In the genomic region with DNA sequence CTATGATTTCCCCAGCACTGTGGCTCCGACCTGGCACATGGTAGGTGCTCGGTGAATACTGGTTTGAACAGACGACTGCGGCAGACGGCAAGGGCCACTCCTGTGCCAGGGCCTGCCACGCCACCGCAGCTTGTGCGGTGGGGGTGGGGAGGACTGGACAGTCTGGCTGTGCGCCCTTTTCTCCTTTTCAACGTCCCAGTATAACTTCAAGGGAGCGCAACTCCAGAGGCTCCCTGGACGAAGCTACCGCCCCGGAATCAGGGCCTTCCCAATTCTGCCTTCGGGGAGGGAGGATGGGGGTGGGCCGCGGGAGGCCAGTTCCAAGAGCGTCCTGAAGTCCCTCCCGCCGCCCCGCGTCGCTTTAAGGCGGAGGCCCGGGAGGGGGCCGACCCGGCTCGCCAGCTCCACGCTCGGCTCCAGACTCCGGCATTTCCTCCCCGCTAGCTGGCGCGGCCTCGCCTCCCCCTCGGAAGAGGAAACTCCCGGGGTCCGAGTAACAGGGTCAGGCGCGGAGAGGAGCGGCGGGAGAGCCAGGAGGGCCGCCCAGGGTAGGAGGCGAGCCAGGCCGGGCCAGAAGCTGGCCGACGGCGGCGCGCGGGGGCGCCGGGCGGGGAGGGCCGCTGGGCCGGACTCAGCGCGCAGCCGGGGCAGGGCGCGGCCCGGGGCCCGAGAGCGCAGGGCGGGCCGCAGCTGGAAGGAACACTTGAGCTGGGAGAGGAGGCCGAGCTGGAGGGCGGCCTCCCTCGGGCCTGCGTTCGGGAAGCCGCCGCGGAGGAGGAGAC, we compare ENCODE assay signal across 8 cellular contexts. TPM values are rescaled to one million over a fixed set of nuclear protein-coding genes. Genes with fewer than 3 reads are reported as not detected.
DNase-seq lines count a peak whose midpoint lies in the region; ATAC-seq, FAIRE-seq and TF ChIP-seq lines count a peak whose summit lies in the region.

A gene (plus strand): TSS at position 388 of the 782 bp plus-strand sequence. CDS start 498 bp downstream, outside the sequence.

- H3K27me3 ChIP-seq in K562 (ENCODE audit: control insufficient read depth in 2 of 2, insufficient read depth in 2 of 2, low read length in 2 of 2): no peaks in the 10 kb centered on the region

- peak within 1 kb of the TSS; percentile 40; the same call in 1 of the 3 replicates for H3K27ac ChIP-seq in K562 (ENCODE audit: extremely low read depth, low read depth, low read length)

- no peaks in the 10 kb centered on the region for H3K9me1 ChIP-seq in K562 (ENCODE audit: control insufficient read depth, insufficient read depth, low read length)

- H3K4me3 ChIP-seq in K562: peak within 1 kb of the TSS; percentile 47

- no TSS peak for BruUV-seq in K562 (replicated peaks; lab: Mats Ljungman, UMichigan)

- FAIRE-seq in K562 (lab: Jason Lieb, UNC): no peak

- DNase-seq in C1 segment of cervical spinal cord (lab: John Stamatoyannopoulos, UW) (peak in 9 of 14 donors; percentile 27 to 72 (median 45)), NCI-H510A treated with DMSO at 0.1 percent for 48 hours (lab: John Stamatoyannopoulos, UW) (peak; percentile 99), K562 (ENCODE audit: extremely low read depth in 1 of 4, low spot score in 3 of 4) (peak; percentile 66 to 81 (median 76)), hepatic stellate cell (ENCODE audit: low spot score) (peak; percentile 89), pulmonary artery endothelial cell (ENCODE audit: low read depth, low spot score) (peak; percentile 61)

- CTCF ChIA-PET in K562 (lab: Yijun Ruan, JAX; ENCODE audit: low intra/inter-chr PET ratio): no interaction called here

- TF ChIP-seq POLR2A in GM18951 (IDR thresholded peaks at IDR 0.05; ENCODE audit: extremely low read depth, insufficient read depth, insufficient read length) (peak; percentile 61), K562 (conservative IDR thresholded peaks at IDR 0.05) (peak; percentile 62)

- POLR2A ChIA-PET in K562 (lab: Yijun Ruan, JAX): interaction anchor here (0.6 to 1.8 kb wide), 6 partner anchors 10 to 66 kb away, joined by 3 to 7 read pairs (median 3); no protein-coding TSS in a partner anchor

- no peaks in the 10 kb centered on the region for H3K79me2 ChIP-seq in K562 (ENCODE audit: control insufficient read depth, insufficient read depth, low read length)

- H3K36me3 ChIP-seq in K562 (ENCODE audit: control insufficient read depth, insufficient read depth, low read length): no peaks in the 10 kb centered on the region

- H4K20me1 ChIP-seq in K562 (replicated peaks; ENCODE audit: control insufficient read depth, insufficient read depth, low read length): no peaks in the 10 kb centered on the region

- H2AFZ ChIP-seq in K562 (ENCODE audit: low read depth, low read length): peak within 1 kb of the TSS; percentile 90

- intact Hi-C loops in K562 (cut with micrococcal nuclease): no loop called here

- TF ChIP-seq CTCF in K562 (IDR thresholded peaks at IDR 0.05 in 2 of 3, conservative IDR thresholded peaks at IDR 0.05 in 1 of 3; ENCODE audit: insufficient read depth in 2 of 3, low read depth in 1 of 3, low read length in 3 of 3): no peak

- 22% methylated on average over 11 of the region's 74 CpGs for WGBS in K562 (ENCODE audit: insufficient coverage, low coverage, missing lambda C conversion rate)

- ATAC-seq in K562 (peak; percentile 86), GM21737 (IDR thresholded peaks at IDR 0.05; ENCODE audit: unreplicated experiment) (no peak), GM19324 (IDR thresholded peaks at IDR 0.05; ENCODE audit: low FRiP score, unreplicated experiment) (no peak)

- no peak for TF ChIP-seq EP300 in K562 (IDR thresholded peaks at IDR 0.05; ENCODE audit: low read length)

- H3K4me2 ChIP-seq in K562 (ENCODE audit: insufficient read depth, low read length): peak within 1 kb of the TSS; percentile 65

- peaks cover 20 to 32% of the 10 kb centered on the region in 2 experiments for H3K4me1 ChIP-seq in K562 (replicated peaks in 1 of 2; ENCODE audit: control insufficient read depth in 2 of 2, insufficient read depth in 2 of 2, low read length in 2 of 2)

- H3K9ac ChIP-seq in K562 (ENCODE audit: insufficient read depth in 1 of 2, low read depth in 2 of 2, low read length in 2 of 2): peak within 1 kb of the TSS; percentile 51 to 91; a peak in 3 of 4 replicates

- TF ChIP-seq RAD21 in K562 (CRISPR knock-in tag; conservative IDR thresholded peaks at IDR 0.05 in 1 of 2, IDR thresholded peaks at IDR 0.05 in 1 of 2): no peak

- H3K9me3 ChIP-seq in K562 (replicated peaks; ENCODE audit: control insufficient read depth, insufficient read depth, low read depth, low read length): no peaks in the 10 kb centered on the region

- in situ Hi-C loops in GM18951 (cut with MboI; ENCODE audit: low sequenced_read_pairs, unreplicated experiment) (no loop called here), K562 (cut with MboI) (no loop called here)

TF ChIP-seq in K562, 482 proteins besides CTCF, POLR2A, EP300 and RAD21 (continues in another document):
- TF ChIP-seq RB1 (IDR thresholded peaks at IDR 0.05; ENCODE audit: low read depth) (peak; percentile 49; the same call in 1 of the 2 replicates), ETV1 (tag; conservative IDR thresholded peaks at IDR 0.05; ENCODE audit: low read depth) (no peak), PHF8 (IDR thresholded peaks at IDR 0.05; ENCODE audit: borderline replicate concordance, low read length) (peak; percentile 64; the same call in 1 of the 2 replicates), NONO (IDR thresholded peaks at IDR 0.05; ENCODE audit: low read depth in 2 of 2, low read length in 1 of 2) (0 out of 4 replicates have a peak, but pooled peaks have one; percentile 6 to 13), POLR2G (IDR thresholded peaks at IDR 0.05; ENCODE audit: low read depth, low read length) (peak; percentile 84), ZFP30 (CRISPR knock-in tag; IDR thresholded peaks at IDR 0.05; ENCODE audit: borderline replicate concordance) (no peak), CCNT2 (IDR thresholded peaks at IDR 0.05; ENCODE audit: borderline replicate concordance, extremely low read depth, insufficient read length, low read depth, low read length) (peak; percentile 43), PHF20 (IDR thresholded peaks at IDR 0.05; ENCODE audit: partially characterized antibody) (peak; percentile 45)
- TF ChIP-seq, protein P1, sequence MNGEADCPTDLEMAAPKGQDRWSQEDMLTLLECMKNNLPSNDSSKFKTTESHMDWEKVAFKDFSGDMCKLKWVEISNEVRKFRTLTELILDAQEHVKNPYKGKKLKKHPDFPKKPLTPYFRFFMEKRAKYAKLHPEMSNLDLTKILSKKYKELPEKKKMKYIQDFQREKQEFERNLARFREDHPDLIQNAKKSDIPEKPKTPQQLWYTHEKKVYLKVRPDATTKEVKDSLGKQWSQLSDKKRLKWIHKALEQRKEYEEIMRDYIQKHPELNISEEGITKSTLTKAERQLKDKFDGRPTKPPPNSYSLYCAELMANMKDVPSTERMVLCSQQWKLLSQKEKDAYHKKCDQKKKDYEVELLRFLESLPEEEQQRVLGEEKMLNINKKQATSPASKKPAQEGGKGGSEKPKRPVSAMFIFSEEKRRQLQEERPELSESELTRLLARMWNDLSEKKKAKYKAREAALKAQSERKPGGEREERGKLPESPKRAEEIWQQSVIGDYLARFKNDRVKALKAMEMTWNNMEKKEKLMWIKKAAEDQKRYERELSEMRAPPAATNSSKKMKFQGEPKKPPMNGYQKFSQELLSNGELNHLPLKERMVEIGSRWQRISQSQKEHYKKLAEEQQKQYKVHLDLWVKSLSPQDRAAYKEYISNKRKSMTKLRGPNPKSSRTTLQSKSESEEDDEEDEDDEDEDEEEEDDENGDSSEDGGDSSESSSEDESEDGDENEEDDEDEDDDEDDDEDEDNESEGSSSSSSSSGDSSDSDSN (IDR thresholded peaks at IDR 0.05; ENCODE audit: borderline replicate concordance in 1 of 2, low read depth in 2 of 2, low read length in 2 of 2): peak in 1 of 2 experiments; percentile 91; a peak in 2 of 4 replicates
- TF ChIP-seq, protein P2, sequence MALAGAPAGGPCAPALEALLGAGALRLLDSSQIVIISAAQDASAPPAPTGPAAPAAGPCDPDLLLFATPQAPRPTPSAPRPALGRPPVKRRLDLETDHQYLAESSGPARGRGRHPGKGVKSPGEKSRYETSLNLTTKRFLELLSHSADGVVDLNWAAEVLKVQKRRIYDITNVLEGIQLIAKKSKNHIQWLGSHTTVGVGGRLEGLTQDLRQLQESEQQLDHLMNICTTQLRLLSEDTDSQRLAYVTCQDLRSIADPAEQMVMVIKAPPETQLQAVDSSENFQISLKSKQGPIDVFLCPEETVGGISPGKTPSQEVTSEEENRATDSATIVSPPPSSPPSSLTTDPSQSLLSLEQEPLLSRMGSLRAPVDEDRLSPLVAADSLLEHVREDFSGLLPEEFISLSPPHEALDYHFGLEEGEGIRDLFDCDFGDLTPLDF (CRISPR knock-in tag; IDR thresholded peaks at IDR 0.05): no peak

RNA-seq across cellular contexts. Expression of the gene that starts here (rescaled TPM):
- 1.7 and 2.8 TPM in 2 replicates for total RNA-seq in K562 (2011; cell fraction: chromatin; rRNA removed; ENCODE audit: low replicate concordance)
- 2.4 and 2.8 TPM in 2 replicates for total RNA-seq in K562 (2011; cell fraction: nucleolus; rRNA removed)
- 2.9 and 4.4 TPM in 2 replicates for total RNA-seq in K562 (2011; cell fraction: nucleoplasm; rRNA removed)
- total RNA-seq in K562 (2014; rRNA removed): 0.64 and 1.4 TPM in 2 replicates
- total RNA-seq in K562 (2014; rRNA removed; fragmentation: Illumina TruSeq; extraction: Trizol): 0.76 and 0.80 TPM in 2 replicates
- 0.58 and 0.75 TPM in 2 replicates for total RNA-seq in K562 (2015; rRNA removed; fragmentation: Illumina TruSeq; extraction: Trizol)
- total RNA-seq in K562 (2021): 2.1 and 2.2 TPM in 2 replicates
- polyA plus RNA-seq in K562 (2011; rRNA removed): 0.65 and 0.77 TPM in 2 replicates
- 0.65 and 1.1 TPM in 2 replicates for polyA plus RNA-seq in K562 (2011; cell fraction: cytosol; rRNA removed)
- 0.66 and 1.5 TPM in 2 replicates for polyA plus RNA-seq in K562 (2011; cell fraction: nucleus; rRNA removed)
- 0.74 and 1.3 TPM in 2 replicates for polyA plus RNA-seq in K562 (2012)
- 0.48 and 0.54 TPM in 2 replicates for polyA plus RNA-seq in K562 (2014; fragmentation: Illumina TruSeq; extraction: Trizol)
- under 1 TPM; 0.04 to 0.11 TPM for polyA plus RNA-seq in K562 (2014; fragmentation: Nextera tagmentation; extraction: Ambion mirVana)
- polyA plus RNA-seq in K562 (2014; rRNA removed): 0.45 and 1.3 TPM in 2 replicates
- 1.0 and 1.2 TPM in 2 replicates for polyA minus RNA-seq in K562 (2011; rRNA and poly(A)+ RNA removed)
- 1.2 and 1.8 TPM in 2 replicates for polyA minus RNA-seq in K562 (2011; cell fraction: cytosol; rRNA and poly(A)+ RNA removed)
- 1.2 and 1.8 TPM in 2 replicates for polyA minus RNA-seq in K562 (2011; cell fraction: nucleus; rRNA and poly(A)+ RNA removed)
- total RNA-seq in pulmonary artery endothelial cell: 30.0 and 40.8 TPM in 2 replicates

Comparison
In these comparisons a context has a peak if more than half of its experiments do, and no peak if none do; other contexts are left out.
1. DNase-seq: peak in every context shown above with its lines; median percentile 99 in NCI-H510A treated with DMSO at 0.1 percent for 48 hours; 89 in hepatic stellate cell; 76 in K562; 61 in pulmonary artery endothelial cell; 45 in C1 segment of cervical spinal cord.